12 cellular contexts compared by ENCODE assay signal in genomic region chr11:76630600-76630999, GRCh38. TPM values are rescaled to one million over a fixed set of nuclear protein-coding genes. Genes with fewer than 3 reads are reported as not detected.
DNase-seq lines count a peak whose midpoint lies in the region; ATAC-seq and TF ChIP-seq lines count a peak whose summit lies in the region.
"Had no signal": no experiment of that assay in that cellular context is flagged by ENCODE, and none has a peak within 500 bp of the region (broad histone marks: within the 10 kb centered on the region; RNA-seq: fewer than 3 reads in every experiment).

No MANE protein-coding gene starts in this region.

- H2AFZ ChIP-seq in mesenchymal stem cell (ENCODE audit: low read depth, low read length) = no peak overlapping the region

- intact Hi-C loops in tibial artery (cut with DNase I; ENCODE audit: low total_unique reads) = no loop called here

- no peak overlapping the region for H3K4me2 ChIP-seq in mesenchymal stem cell (ENCODE audit: low read length, poor library complexity, severe bottlenecking)

- peaks cover 2 to 9% of the 10 kb centered on the region in 2 donors for H3K9me3 Mint-ChIP-seq in activated naive CD4-positive, alpha-beta T cell treated with anti-CD3 and anti-CD28 coated beads, Interleukin-2, amount 50 U/mL, for 72 hours

- H2BK120ac ChIP-seq in mesenchymal stem cell (ENCODE audit: low read depth, low read length) = no peak overlapping the region

- no peaks in the 10 kb centered on the region for H3K36me3 ChIP-seq in adipocyte (ENCODE audit: control insufficient read depth, insufficient read depth, low read length, severe bottlenecking)
- H3K36me3 ChIP-seq in mesenchymal stem cell (ENCODE audit: control insufficient read depth in 1 of 2, insufficient read depth in 2 of 2, low read depth in 1 of 2, low read length in 2 of 2) = no peaks in the 10 kb centered on the region
- no peaks in the 10 kb centered on the region for H3K36me3 ChIP-seq in tibial artery

- no peak overlapping the region for H3K23ac ChIP-seq in mesenchymal stem cell (ENCODE audit: low read length in 2 of 2)

- no peak for DNase-seq in activated naive CD4-positive, alpha-beta T cell treated with anti-CD3 and anti-CD28 coated beads, Interleukin-2, amount 50 U/mL, for 72 hours (ENCODE audit: low spot score in 2 of 2)
- no peak for DNase-seq in activated naive CD4-positive, alpha-beta T cell treated with anti-CD3 and anti-CD28 coated beads, Interleukin-2, amount 50 U/mL, for 16 hours
- DNase-seq in adipocyte (ENCODE audit: low read depth) (no peak), mesenchymal stem cell (no peak), tibial artery (no peak), putamen (ENCODE audit: low spot score) (no peak)
- DNase-seq in stimulated activated naive CD4-positive, alpha-beta T cell treated with Interleukin-2 at 50 U/mL for 16 hours (lab: John Stamatoyannopoulos, UW) = no peak
- DNase-seq: effector CD8-positive, alpha-beta T cell; naive thymus-derived CD4-positive, alpha-beta T cell; SIG-M5 had no signal

- peaks cover 2 to 9% of the 10 kb centered on the region in 2 donors for H3K36me3 Mint-ChIP-seq in activated naive CD4-positive, alpha-beta T cell treated with anti-CD3 and anti-CD28 coated beads, Interleukin-2, amount 50 U/mL, for 72 hours

- no peak overlapping the region for H2BK15ac ChIP-seq in mesenchymal stem cell (ENCODE audit: low read depth, poor library complexity, severe bottlenecking)

- H3K14ac ChIP-seq in mesenchymal stem cell (ENCODE audit: low read length in 2 of 2) = no peak overlapping the region

- no peaks in the 10 kb centered on the region for H3K27me3 ChIP-seq in adipocyte (replicated peaks; ENCODE audit: control insufficient read depth, insufficient read depth, low read length)
- peaks cover 0 to 4% of the 10 kb centered on the region in 2 experiments for H3K27me3 ChIP-seq in mesenchymal stem cell (ENCODE audit: control insufficient read depth in 1 of 2, insufficient read depth in 1 of 2, low read length in 2 of 2)
- no peaks in the 10 kb centered on the region for H3K27me3 ChIP-seq in tibial artery

- no peaks in the 10 kb centered on the region for H3K79me1 ChIP-seq in mesenchymal stem cell (replicated peaks; ENCODE audit: low read length, poor library complexity, severe bottlenecking)

- peaks cover 30% of the 10 kb centered on the region for H3K4me1 ChIP-seq in adipocyte (ENCODE audit: control insufficient read depth, insufficient read depth, low read length)
- H3K4me1 ChIP-seq in mesenchymal stem cell (ENCODE audit: control insufficient read depth, insufficient read depth, low read depth, low read length) = no peaks in the 10 kb centered on the region
- peaks cover 4 to 48% (median 24%) of the 10 kb centered on the region in 4 donors for H3K4me1 ChIP-seq in tibial artery

- no peak overlapping the region for H2BK5ac ChIP-seq in mesenchymal stem cell (ENCODE audit: low read depth, low read length, poor library complexity, severe bottlenecking)

- H3K4ac ChIP-seq in mesenchymal stem cell (ENCODE audit: low read depth in 1 of 2, low read length in 2 of 2) = no peak overlapping the region

- 98% methylated on average over 2 of the region's 3 CpGs for WGBS in mesenchymal stem cell

- H2AK5ac ChIP-seq in mesenchymal stem cell (ENCODE audit: low read length, severe bottlenecking) = no peak overlapping the region

- H3K27ac ChIP-seq in mesenchymal stem cell (ENCODE audit: low read length, poor library complexity, severe bottlenecking) (no peak overlapping the region), tibial artery (peak overlapping the region; percentile 81 to 86)

- no peak for TF ChIP-seq CTCF in tibial artery (IDR thresholded peaks at IDR 0.05)

- peak overlapping the region; percentile 52 for H3K9ac ChIP-seq in adipocyte (ENCODE audit: low read length)
- H3K9ac ChIP-seq in mesenchymal stem cell (ENCODE audit: low read length) = peak overlapping the region; percentile 75

- H4K91ac ChIP-seq in mesenchymal stem cell (ENCODE audit: low read length) = no peak overlapping the region

- H2BK12ac ChIP-seq in mesenchymal stem cell (ENCODE audit: low read length in 2 of 2) = no peak overlapping the region

- ATAC-seq in activated naive CD4-positive, alpha-beta T cell treated with anti-CD3 and anti-CD28 coated beads, Interleukin-2, amount 50 U/mL, for 72 hours = no peak
- ATAC-seq in GM18861 (IDR thresholded peaks at IDR 0.05; ENCODE audit: unreplicated experiment) = no peak

- no peak overlapping the region for H4K8ac ChIP-seq in mesenchymal stem cell (ENCODE audit: low read length)

- H3K9me3 ChIP-seq in adipocyte (ENCODE audit: control insufficient read depth, low read length) (peaks cover 3% of the 10 kb centered on the region), mesenchymal stem cell (ENCODE audit: control insufficient read depth, low read length) (peaks cover 5% of the 10 kb centered on the region), tibial artery (peaks cover 0 to 6% (median 3%) of the 10 kb centered on the region in 3 donors)

- H3K4me3 ChIP-seq in adipocyte (ENCODE audit: low read length) (peak overlapping the region; percentile 32), mesenchymal stem cell (ENCODE audit: insufficient read depth in 1 of 2, low read depth in 1 of 2, low read length in 2 of 2) (peak overlapping the region in 1 of 2 experiments; percentile 16), tibial artery (peak overlapping the region in 1 of 2 donors; percentile 23)

- H3K18ac ChIP-seq in mesenchymal stem cell (ENCODE audit: low read depth in 1 of 2, low read length in 2 of 2) = no peak overlapping the region

- peak overlapping the region; percentile 4 to 39 for H3K27ac Mint-ChIP-seq in activated naive CD4-positive, alpha-beta T cell treated with anti-CD3 and anti-CD28 coated beads, Interleukin-2, amount 50 U/mL, for 72 hours

RNA-seq across cellular contexts. Expression of gene LRRC32, which starts 39.9 kb away (rescaled TPM):
- under 1 TPM; 0.30 to 0.43 TPM for total RNA-seq in activated naive CD4-positive, alpha-beta T cell treated with anti-CD3 and anti-CD28 coated beads, Interleukin-2, amount 50 U/mL, for 72 hours
- 35.9 TPM for polyA plus RNA-seq in mesenchymal stem cell (2013, experiment 1 of 2)
- polyA plus RNA-seq in mesenchymal stem cell (2013, experiment 2 of 2) = 36.0 TPM
- total RNA-seq: HT-29 had no signal
- polyA plus RNA-seq: naive thymus-derived CD4-positive, alpha-beta T cell had no signal
